1 cellular context compared by ENCODE assay signal in the genomic region with DNA sequence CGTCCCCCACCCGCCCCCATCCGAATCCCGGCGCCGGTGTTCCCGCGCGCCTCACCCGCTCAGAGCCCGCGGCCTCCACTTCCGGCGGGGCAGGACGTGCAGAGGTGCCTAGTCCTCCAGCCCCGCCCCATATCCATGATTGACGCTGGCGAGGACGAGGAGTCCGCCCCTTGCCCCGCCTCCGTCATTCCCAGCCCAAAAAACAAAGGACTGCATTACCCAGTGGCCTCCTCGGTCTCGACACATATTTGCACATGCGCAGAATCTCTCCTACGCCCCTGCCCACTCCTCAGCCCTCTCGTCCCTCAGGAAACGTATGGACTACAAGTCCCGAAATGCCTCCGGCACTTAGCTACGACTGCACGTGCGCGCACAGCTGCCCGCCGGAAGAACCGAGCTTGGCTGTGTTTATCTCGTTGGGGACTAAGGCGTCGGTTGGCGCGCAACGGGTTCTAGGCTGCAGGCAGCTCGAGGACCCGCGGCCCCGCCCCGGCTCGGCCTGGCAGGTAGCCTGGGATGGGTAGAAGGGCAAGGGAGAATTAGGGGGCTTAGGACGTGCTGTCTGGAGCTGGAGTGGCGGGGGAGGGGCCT.
TF ChIP-seq lines count a peak whose summit lies in the region.

A gene with protein sequence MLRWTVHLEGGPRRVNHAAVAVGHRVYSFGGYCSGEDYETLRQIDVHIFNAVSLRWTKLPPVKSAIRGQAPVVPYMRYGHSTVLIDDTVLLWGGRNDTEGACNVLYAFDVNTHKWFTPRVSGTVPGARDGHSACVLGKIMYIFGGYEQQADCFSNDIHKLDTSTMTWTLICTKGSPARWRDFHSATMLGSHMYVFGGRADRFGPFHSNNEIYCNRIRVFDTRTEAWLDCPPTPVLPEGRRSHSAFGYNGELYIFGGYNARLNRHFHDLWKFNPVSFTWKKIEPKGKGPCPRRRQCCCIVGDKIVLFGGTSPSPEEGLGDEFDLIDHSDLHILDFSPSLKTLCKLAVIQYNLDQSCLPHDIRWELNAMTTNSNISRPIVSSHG (plus strand): TSS at position 407 of the 591 bp plus-strand sequence. CDS start 2,944 bp downstream, outside the sequence.
A gene (minus strand): TSS at position 104 of the 591 bp plus-strand sequence. CDS start 133 bp downstream, outside the sequence.

TF ChIP-seq in K562, 482 proteins besides CTCF, POLR2A, EP300 and RAD21 (continued from another document and continues in another):
- TF ChIP-seq, protein P1, sequence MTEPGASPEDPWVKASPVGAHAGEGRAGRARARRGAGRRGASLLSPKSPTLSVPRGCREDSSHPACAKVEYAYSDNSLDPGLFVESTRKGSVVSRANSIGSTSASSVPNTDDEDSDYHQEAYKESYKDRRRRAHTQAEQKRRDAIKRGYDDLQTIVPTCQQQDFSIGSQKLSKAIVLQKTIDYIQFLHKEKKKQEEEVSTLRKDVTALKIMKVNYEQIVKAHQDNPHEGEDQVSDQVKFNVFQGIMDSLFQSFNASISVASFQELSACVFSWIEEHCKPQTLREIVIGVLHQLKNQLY (CRISPR knock-in tag; conservative IDR thresholded peaks at IDR 0.05): no peak; a peak in 1 of 4 replicates
- TF ChIP-seq, protein P2, sequence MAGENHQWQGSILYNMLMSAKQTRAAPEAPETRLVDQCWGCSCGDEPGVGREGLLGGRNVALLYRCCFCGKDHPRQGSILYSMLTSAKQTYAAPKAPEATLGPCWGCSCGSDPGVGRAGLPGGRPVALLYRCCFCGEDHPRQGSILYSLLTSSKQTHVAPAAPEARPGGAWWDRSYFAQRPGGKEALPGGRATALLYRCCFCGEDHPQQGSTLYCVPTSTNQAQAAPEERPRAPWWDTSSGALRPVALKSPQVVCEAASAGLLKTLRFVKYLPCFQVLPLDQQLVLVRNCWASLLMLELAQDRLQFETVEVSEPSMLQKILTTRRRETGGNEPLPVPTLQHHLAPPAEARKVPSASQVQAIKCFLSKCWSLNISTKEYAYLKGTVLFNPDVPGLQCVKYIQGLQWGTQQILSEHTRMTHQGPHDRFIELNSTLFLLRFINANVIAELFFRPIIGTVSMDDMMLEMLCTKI (IDR thresholded peaks at IDR 0.05; ENCODE audit: partially characterized antibody): no peak
- TF ChIP-seq ZNF143 (CRISPR knock-in tag; IDR thresholded peaks at IDR 0.05): peak; percentile 97
- no peak for TF ChIP-seq HMG20B (CRISPR knock-in tag; IDR thresholded peaks at IDR 0.05)
- TF ChIP-seq ARID2 (IDR thresholded peaks at IDR 0.05): no peak
- no peak for TF ChIP-seq KLF16 (IDR thresholded peaks at IDR 0.05)
- TF ChIP-seq SMAD1 (IDR thresholded peaks at IDR 0.05; ENCODE audit: low read depth, low read length, partially characterized antibody): peak; percentile 17
- TF ChIP-seq, protein P3, sequence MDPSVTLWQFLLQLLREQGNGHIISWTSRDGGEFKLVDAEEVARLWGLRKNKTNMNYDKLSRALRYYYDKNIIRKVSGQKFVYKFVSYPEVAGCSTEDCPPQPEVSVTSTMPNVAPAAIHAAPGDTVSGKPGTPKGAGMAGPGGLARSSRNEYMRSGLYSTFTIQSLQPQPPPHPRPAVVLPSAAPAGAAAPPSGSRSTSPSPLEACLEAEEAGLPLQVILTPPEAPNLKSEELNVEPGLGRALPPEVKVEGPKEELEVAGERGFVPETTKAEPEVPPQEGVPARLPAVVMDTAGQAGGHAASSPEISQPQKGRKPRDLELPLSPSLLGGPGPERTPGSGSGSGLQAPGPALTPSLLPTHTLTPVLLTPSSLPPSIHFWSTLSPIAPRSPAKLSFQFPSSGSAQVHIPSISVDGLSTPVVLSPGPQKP (CRISPR knock-in tag; IDR thresholded peaks at IDR 0.05): no peak
- TF ChIP-seq NFXL1 (CRISPR knock-in tag; IDR thresholded peaks at IDR 0.05): no peak
- no peak for TF ChIP-seq PURB (CRISPR knock-in tag; IDR thresholded peaks at IDR 0.05; ENCODE audit: low read depth)
- no peak for TF ChIP-seq PPARD (CRISPR knock-in tag; IDR thresholded peaks at IDR 0.05)
- TF ChIP-seq KDM4B (IDR thresholded peaks at IDR 0.05; ENCODE audit: borderline replicate concordance in 2 of 2, low read depth in 1 of 2): peak in 1 of 2 experiments; percentile 64; a peak in 1 of 4 replicates
- no peak for TF ChIP-seq ZNF212 (CRISPR knock-in tag; IDR thresholded peaks at IDR 0.05)
- TF ChIP-seq RNF2 (IDR thresholded peaks at IDR 0.05): no peak; the same call in 1 of the 2 replicates
- no peak for TF ChIP-seq YBX1 (IDR thresholded peaks at IDR 0.05)
- no peak for TF ChIP-seq POLR3G (IDR thresholded peaks at IDR 0.05; ENCODE audit: extremely low read depth, insufficient read length, insufficient replicate concordance)
- no peak for TF ChIP-seq BMI1 (IDR thresholded peaks at IDR 0.05; ENCODE audit: low read length)
- no peak for TF ChIP-seq PHTF2 (CRISPR knock-in tag; IDR thresholded peaks at IDR 0.05)
- no peak for TF ChIP-seq ZC3H8 (IDR thresholded peaks at IDR 0.05)
- no peak for TF ChIP-seq ZNF77 (CRISPR knock-in tag; IDR thresholded peaks at IDR 0.05)
- no peak for TF ChIP-seq ZNF431 (CRISPR knock-in tag; IDR thresholded peaks at IDR 0.05)
- TF ChIP-seq HOXB6 (CRISPR knock-in tag; IDR thresholded peaks at IDR 0.05; ENCODE audit: borderline replicate concordance): no peak
- TF ChIP-seq ZNF586 (CRISPR knock-in tag; conservative IDR thresholded peaks at IDR 0.05): no peak
- no peak for TF ChIP-seq NR1H2 (CRISPR knock-in tag; IDR thresholded peaks at IDR 0.05)
- TF ChIP-seq, protein P4, sequence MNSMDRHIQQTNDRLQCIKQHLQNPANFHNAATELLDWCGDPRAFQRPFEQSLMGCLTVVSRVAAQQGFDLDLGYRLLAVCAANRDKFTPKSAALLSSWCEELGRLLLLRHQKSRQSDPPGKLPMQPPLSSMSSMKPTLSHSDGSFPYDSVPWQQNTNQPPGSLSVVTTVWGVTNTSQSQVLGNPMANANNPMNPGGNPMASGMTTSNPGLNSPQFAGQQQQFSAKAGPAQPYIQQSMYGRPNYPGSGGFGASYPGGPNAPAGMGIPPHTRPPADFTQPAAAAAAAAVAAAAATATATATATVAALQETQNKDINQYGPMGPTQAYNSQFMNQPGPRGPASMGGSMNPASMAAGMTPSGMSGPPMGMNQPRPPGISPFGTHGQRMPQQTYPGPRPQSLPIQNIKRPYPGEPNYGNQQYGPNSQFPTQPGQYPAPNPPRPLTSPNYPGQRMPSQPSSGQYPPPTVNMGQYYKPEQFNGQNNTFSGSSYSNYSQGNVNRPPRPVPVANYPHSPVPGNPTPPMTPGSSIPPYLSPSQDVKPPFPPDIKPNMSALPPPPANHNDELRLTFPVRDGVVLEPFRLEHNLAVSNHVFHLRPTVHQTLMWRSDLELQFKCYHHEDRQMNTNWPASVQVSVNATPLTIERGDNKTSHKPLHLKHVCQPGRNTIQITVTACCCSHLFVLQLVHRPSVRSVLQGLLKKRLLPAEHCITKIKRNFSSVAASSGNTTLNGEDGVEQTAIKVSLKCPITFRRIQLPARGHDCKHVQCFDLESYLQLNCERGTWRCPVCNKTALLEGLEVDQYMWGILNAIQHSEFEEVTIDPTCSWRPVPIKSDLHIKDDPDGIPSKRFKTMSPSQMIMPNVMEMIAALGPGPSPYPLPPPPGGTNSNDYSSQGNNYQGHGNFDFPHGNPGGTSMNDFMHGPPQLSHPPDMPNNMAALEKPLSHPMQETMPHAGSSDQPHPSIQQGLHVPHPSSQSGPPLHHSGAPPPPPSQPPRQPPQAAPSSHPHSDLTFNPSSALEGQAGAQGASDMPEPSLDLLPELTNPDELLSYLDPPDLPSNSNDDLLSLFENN (IDR thresholded peaks at IDR 0.05; ENCODE audit: low read depth in 2 of 2, low read length in 2 of 2): no peak
- peak; percentile 69 for TF ChIP-seq NFIC (IDR thresholded peaks at IDR 0.05)
- TF ChIP-seq ASH1L (IDR thresholded peaks at IDR 0.05; ENCODE audit: borderline replicate concordance, low read depth, partially characterized antibody): no peak
- no peak for TF ChIP-seq ZNF668 (CRISPR knock-in tag; IDR thresholded peaks at IDR 0.05)
- TF ChIP-seq ZNF384 (IDR thresholded peaks at IDR 0.05; ENCODE audit: low read depth, low read length): no peak
- no peak for TF ChIP-seq U2AF1 (optimal IDR thresholded peaks at IDR 0.05; ENCODE audit: low read depth, low read length)
- TF ChIP-seq, protein P5, sequence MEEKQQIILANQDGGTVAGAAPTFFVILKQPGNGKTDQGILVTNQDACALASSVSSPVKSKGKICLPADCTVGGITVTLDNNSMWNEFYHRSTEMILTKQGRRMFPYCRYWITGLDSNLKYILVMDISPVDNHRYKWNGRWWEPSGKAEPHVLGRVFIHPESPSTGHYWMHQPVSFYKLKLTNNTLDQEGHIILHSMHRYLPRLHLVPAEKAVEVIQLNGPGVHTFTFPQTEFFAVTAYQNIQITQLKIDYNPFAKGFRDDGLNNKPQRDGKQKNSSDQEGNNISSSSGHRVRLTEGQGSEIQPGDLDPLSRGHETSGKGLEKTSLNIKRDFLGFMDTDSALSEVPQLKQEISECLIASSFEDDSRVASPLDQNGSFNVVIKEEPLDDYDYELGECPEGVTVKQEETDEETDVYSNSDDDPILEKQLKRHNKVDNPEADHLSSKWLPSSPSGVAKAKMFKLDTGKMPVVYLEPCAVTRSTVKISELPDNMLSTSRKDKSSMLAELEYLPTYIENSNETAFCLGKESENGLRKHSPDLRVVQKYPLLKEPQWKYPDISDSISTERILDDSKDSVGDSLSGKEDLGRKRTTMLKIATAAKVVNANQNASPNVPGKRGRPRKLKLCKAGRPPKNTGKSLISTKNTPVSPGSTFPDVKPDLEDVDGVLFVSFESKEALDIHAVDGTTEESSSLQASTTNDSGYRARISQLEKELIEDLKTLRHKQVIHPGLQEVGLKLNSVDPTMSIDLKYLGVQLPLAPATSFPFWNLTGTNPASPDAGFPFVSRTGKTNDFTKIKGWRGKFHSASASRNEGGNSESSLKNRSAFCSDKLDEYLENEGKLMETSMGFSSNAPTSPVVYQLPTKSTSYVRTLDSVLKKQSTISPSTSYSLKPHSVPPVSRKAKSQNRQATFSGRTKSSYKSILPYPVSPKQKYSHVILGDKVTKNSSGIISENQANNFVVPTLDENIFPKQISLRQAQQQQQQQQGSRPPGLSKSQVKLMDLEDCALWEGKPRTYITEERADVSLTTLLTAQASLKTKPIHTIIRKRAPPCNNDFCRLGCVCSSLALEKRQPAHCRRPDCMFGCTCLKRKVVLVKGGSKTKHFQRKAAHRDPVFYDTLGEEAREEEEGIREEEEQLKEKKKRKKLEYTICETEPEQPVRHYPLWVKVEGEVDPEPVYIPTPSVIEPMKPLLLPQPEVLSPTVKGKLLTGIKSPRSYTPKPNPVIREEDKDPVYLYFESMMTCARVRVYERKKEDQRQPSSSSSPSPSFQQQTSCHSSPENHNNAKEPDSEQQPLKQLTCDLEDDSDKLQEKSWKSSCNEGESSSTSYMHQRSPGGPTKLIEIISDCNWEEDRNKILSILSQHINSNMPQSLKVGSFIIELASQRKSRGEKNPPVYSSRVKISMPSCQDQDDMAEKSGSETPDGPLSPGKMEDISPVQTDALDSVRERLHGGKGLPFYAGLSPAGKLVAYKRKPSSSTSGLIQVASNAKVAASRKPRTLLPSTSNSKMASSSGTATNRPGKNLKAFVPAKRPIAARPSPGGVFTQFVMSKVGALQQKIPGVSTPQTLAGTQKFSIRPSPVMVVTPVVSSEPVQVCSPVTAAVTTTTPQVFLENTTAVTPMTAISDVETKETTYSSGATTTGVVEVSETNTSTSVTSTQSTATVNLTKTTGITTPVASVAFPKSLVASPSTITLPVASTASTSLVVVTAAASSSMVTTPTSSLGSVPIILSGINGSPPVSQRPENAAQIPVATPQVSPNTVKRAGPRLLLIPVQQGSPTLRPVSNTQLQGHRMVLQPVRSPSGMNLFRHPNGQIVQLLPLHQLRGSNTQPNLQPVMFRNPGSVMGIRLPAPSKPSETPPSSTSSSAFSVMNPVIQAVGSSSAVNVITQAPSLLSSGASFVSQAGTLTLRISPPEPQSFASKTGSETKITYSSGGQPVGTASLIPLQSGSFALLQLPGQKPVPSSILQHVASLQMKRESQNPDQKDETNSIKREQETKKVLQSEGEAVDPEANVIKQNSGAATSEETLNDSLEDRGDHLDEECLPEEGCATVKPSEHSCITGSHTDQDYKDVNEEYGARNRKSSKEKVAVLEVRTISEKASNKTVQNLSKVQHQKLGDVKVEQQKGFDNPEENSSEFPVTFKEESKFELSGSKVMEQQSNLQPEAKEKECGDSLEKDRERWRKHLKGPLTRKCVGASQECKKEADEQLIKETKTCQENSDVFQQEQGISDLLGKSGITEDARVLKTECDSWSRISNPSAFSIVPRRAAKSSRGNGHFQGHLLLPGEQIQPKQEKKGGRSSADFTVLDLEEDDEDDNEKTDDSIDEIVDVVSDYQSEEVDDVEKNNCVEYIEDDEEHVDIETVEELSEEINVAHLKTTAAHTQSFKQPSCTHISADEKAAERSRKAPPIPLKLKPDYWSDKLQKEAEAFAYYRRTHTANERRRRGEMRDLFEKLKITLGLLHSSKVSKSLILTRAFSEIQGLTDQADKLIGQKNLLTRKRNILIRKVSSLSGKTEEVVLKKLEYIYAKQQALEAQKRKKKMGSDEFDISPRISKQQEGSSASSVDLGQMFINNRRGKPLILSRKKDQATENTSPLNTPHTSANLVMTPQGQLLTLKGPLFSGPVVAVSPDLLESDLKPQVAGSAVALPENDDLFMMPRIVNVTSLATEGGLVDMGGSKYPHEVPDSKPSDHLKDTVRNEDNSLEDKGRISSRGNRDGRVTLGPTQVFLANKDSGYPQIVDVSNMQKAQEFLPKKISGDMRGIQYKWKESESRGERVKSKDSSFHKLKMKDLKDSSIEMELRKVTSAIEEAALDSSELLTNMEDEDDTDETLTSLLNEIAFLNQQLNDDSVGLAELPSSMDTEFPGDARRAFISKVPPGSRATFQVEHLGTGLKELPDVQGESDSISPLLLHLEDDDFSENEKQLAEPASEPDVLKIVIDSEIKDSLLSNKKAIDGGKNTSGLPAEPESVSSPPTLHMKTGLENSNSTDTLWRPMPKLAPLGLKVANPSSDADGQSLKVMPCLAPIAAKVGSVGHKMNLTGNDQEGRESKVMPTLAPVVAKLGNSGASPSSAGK (IDR thresholded peaks at IDR 0.05): no peak
- peak; percentile 95 to 96 for TF ChIP-seq NRF1 (conservative IDR thresholded peaks at IDR 0.05 in 1 of 2, IDR thresholded peaks at IDR 0.05 in 1 of 2)
- TF ChIP-seq E2F3 (CRISPR knock-in tag; IDR thresholded peaks at IDR 0.05): peak; percentile 71; the same call in 1 of the 2 replicates
- no peak for TF ChIP-seq KAT8 (IDR thresholded peaks at IDR 0.05; ENCODE audit: low read depth)
- TF ChIP-seq, protein P6, sequence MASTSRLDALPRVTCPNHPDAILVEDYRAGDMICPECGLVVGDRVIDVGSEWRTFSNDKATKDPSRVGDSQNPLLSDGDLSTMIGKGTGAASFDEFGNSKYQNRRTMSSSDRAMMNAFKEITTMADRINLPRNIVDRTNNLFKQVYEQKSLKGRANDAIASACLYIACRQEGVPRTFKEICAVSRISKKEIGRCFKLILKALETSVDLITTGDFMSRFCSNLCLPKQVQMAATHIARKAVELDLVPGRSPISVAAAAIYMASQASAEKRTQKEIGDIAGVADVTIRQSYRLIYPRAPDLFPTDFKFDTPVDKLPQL (IDR thresholded peaks at IDR 0.05; ENCODE audit: extremely low read depth, insufficient read length): no peak
- TF ChIP-seq FOXK2 (conservative IDR thresholded peaks at IDR 0.05 in 1 of 2, IDR thresholded peaks at IDR 0.05 in 1 of 2; ENCODE audit: low read depth in 2 of 2): peak; percentile 98 to 100
- TF ChIP-seq, protein P7, sequence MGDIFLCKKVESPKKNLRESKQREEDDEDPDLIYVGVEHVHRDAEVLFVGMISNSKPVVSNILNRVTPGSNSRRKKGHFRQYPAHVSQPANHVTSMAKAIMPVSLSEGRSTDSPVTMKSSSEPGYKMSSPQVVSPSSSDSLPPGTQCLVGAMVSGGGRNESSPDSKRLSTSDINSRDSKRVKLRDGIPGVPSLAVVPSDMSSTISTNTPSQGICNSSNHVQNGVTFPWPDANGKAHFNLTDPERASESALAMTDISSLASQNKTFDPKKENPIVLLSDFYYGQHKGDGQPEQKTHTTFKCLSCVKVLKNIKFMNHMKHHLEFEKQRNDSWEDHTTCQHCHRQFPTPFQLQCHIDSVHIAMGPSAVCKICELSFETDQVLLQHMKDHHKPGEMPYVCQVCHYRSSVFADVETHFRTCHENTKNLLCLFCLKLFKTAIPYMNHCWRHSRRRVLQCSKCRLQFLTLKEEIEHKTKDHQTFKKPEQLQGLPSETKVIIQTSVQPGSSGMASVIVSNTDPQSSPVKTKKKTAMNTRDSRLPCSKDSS (IDR thresholded peaks at IDR 0.05; ENCODE audit: low read depth, partially characterized antibody): no peak
